1 cellular context compared by ENCODE assay signal in the genomic region with DNA sequence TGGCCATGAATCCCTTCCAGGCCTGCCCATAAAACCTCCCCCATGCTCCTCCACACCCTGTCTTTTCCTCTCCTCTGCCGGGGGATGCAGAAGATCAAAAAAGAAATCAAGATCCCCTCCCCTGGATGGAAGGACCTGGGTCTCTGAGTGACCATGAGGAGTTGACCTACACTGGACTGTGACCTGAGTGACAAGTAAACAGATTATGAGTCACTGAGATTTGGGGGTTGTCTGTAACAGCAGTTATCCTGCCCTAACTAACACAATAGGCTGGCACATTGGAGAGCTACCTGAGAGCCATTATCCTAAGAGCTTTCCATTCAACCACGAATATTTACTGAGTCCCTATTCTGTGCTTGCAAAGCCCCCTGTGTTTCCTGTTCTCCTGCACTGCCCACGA.
TF ChIP-seq lines count a peak whose summit lies in the region.

No MANE protein-coding gene starts in this region.

TF ChIP-seq in HepG2, 621 proteins besides CTCF, POLR2A, EP300 and RAD21 (continued from another document):
- TF ChIP-seq PHF21A (CRISPR knock-in tag; IDR thresholded peaks at IDR 0.05) (0 out of 2 replicates have a peak, but pooled peaks have one; percentile 25), SOX5 (CRISPR knock-in tag; IDR thresholded peaks at IDR 0.05; ENCODE audit: borderline replicate concordance) (0 out of 2 replicates have a peak, but pooled peaks have one; percentile 39), ZNF484 (CRISPR knock-in tag; IDR thresholded peaks at IDR 0.05; ENCODE audit: borderline replicate concordance, low read depth) (no peak), FOXO1 (CRISPR knock-in tag; IDR thresholded peaks at IDR 0.05) (peak; percentile 40; the same call in 1 of the 2 replicates)
- TF ChIP-seq, protein P1, sequence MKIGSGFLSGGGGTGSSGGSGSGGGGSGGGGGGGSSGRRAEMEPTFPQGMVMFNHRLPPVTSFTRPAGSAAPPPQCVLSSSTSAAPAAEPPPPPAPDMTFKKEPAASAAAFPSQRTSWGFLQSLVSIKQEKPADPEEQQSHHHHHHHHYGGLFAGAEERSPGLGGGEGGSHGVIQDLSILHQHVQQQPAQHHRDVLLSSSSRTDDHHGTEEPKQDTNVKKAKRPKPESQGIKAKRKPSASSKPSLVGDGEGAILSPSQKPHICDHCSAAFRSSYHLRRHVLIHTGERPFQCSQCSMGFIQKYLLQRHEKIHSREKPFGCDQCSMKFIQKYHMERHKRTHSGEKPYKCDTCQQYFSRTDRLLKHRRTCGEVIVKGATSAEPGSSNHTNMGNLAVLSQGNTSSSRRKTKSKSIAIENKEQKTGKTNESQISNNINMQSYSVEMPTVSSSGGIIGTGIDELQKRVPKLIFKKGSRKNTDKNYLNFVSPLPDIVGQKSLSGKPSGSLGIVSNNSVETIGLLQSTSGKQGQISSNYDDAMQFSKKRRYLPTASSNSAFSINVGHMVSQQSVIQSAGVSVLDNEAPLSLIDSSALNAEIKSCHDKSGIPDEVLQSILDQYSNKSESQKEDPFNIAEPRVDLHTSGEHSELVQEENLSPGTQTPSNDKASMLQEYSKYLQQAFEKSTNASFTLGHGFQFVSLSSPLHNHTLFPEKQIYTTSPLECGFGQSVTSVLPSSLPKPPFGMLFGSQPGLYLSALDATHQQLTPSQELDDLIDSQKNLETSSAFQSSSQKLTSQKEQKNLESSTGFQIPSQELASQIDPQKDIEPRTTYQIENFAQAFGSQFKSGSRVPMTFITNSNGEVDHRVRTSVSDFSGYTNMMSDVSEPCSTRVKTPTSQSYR (CRISPR knock-in tag; IDR thresholded peaks at IDR 0.05; ENCODE audit: borderline replicate concordance) = peak; percentile 45; the same call in 1 of the 2 replicates
